Comparison of ENCODE assay signal across 11 cellular contexts in genomic region chr16:10982430-10983174, GRCh38. TPM values are rescaled to one million over a fixed set of nuclear protein-coding genes. Genes with fewer than 3 reads are reported as not detected.
DNase-seq lines count a peak whose midpoint lies in the region; ATAC-seq, FAIRE-seq and TF ChIP-seq lines count a peak whose summit lies in the region.
"Had no signal": no experiment of that assay in that cellular context is flagged by ENCODE, and none has a peak within 500 bp of the region (broad histone marks: within the 10 kb centered on the region; RNA-seq: fewer than 3 reads in every experiment).

No MANE protein-coding gene starts in this region.

- no peaks in the 10 kb centered on the region for H3K79me2 ChIP-seq in GM12878 (ENCODE audit: control insufficient read depth, insufficient read depth, low read length)

- BruUV-seq in GM12878 (replicated peaks; lab: Mats Ljungman, UMichigan): TSS peak; percentile 93

- ATAC-seq in Right ventricle myocardium inferior (peak; percentile 80), HG02981 (IDR thresholded peaks at IDR 0.05; ENCODE audit: unreplicated experiment) (peak; percentile 49), GM12878 (peak; percentile 77), aorta (ENCODE audit: low FRiP score) (peak; percentile 14)

- peak overlapping the region; percentile 55 for H3K27ac ChIP-seq in GM12878 (ENCODE audit: control insufficient read depth, insufficient read depth)
- no peak overlapping the region for H3K27ac ChIP-seq in aorta (ENCODE audit: low read depth in 1 of 2, low read length in 2 of 2)
- H3K27ac ChIP-seq: C4-2B, vagina had no signal

- H3K36me3 Mint-ChIP-seq in type B pancreatic cell: peaks cover 29% of the 10 kb centered on the region

- TF ChIP-seq CTCF in GM12878 (IDR thresholded peaks at IDR 0.05 in 2 of 3, conservative IDR thresholded peaks at IDR 0.05 in 1 of 3; ENCODE audit: control insufficient read depth in 2 of 3, extremely low read depth in 1 of 3, insufficient read depth in 1 of 3, low read depth in 3 of 3, low read length in 3 of 3) (no peak), type B pancreatic cell (conservative IDR thresholded peaks at IDR 0.05) (no peak)

- in situ Hi-C loops in GM12878 (cut with MboI): no loop called here

- RAD21 ChIA-PET in GM12878 (lab: Charles Lee; ENCODE audit: unreplicated experiment): interaction anchor here (0.7 to 4.6 kb wide), 29 partner anchors 11 to 424 kb away, joined by 3 to 47 read pairs (median 4); partner anchors contain the start of gene SOCS1

- H3K9me3 ChIP-seq in GM12878 (replicated peaks; ENCODE audit: control insufficient read depth, insufficient read depth, low read length) (no peaks in the 10 kb centered on the region), aorta (ENCODE audit: control insufficient read depth, low read length) (no peaks in the 10 kb centered on the region)
- H3K9me3 ChIP-seq: vagina had no signal

- no peaks in the 10 kb centered on the region for H3K9me3 Mint-ChIP-seq in type B pancreatic cell

- H3K4me2 ChIP-seq in GM12878 (ENCODE audit: control insufficient read depth, insufficient read depth): peak overlapping the region; percentile 71

- CTCF ChIA-PET in GM12878 (lab: Yijun Ruan, JAX): interaction anchor here (0.6 to 4.7 kb wide), 35 partner anchors 8 to 425 kb away, joined by 3 to 61 read pairs (median 5); partner anchors contain the start of gene SOCS1

- 2% methylated on average over 16 of the region's 16 CpGs for WGBS in GM12878 (ENCODE audit: insufficient coverage, insufficient replicate concordance, low lambda C conversion rate, missing lambda C conversion rate)
- WGBS in aorta, 2 donors: 79 to 80% methylated on average over 16 of the region's 16 CpGs

- H3K36me3 ChIP-seq in GM12878 (ENCODE audit: control insufficient read depth in 2 of 2, insufficient read depth in 2 of 2, low read length in 1 of 2) (peaks cover 12 to 14% of the 10 kb centered on the region in 2 experiments), aorta (ENCODE audit: control insufficient read depth in 1 of 2, insufficient read depth in 2 of 2, low read length in 1 of 2) (peaks cover 0 to 2% of the 10 kb centered on the region in 2 donors)
- H3K36me3 ChIP-seq: vagina had no signal

- H3K27me3 Mint-ChIP-seq in type B pancreatic cell: no peaks in the 10 kb centered on the region

- TF ChIP-seq EP300 in GM12878 (IDR thresholded peaks at IDR 0.05; ENCODE audit: borderline replicate concordance in 1 of 2, control insufficient read depth in 1 of 2, low read depth in 2 of 2, low read length in 2 of 2): no peak

- H3K27me3 ChIP-seq in GM12878 (replicated peaks in 1 of 2; ENCODE audit: control insufficient read depth in 2 of 2, insufficient read depth in 2 of 2, low read length in 1 of 2) (no peaks in the 10 kb centered on the region), aorta (ENCODE audit: control insufficient read depth in 1 of 2, insufficient read depth in 2 of 2, low read length in 1 of 2) (no peaks in the 10 kb centered on the region)
- H3K27me3 ChIP-seq: vagina had no signal

- TF ChIP-seq POLR2A in GM12878 (IDR thresholded peaks at IDR 0.05; ENCODE audit: low read depth, low read length): no peak

- H4K20me1 ChIP-seq in GM12878 (ENCODE audit: control insufficient read depth, insufficient read depth): no peaks in the 10 kb centered on the region

- H3K4me1 ChIP-seq in GM12878 (ENCODE audit: control insufficient read depth, insufficient read depth, low read length) (peaks cover 25% of the 10 kb centered on the region), aorta (ENCODE audit: control insufficient read depth in 1 of 2, insufficient read depth in 2 of 2, low read length in 2 of 2) (no peaks in the 10 kb centered on the region)

- H3K9ac ChIP-seq in GM12878 (ENCODE audit: control insufficient read depth, insufficient read depth, low read length): peak overlapping the region; percentile 52

- intact Hi-C loops in Right ventricle myocardium inferior (cut with DNase I): loop anchor here (5.0 kb wide), 1 partner anchor 65 kb away; no protein-coding TSS in a partner anchor
- intact Hi-C loops in cardiac septum (cut with DNase I): no loop called here
- intact Hi-C loops in GM12878 (cut with micrococcal nuclease; ENCODE audit: unreplicated experiment): loop anchor here (5.0 kb wide), 2 partner anchors 95 to 275 kb away; partner anchors contain the start of gene SOCS1
- intact Hi-C loops in aorta (cut with DNase I): no loop called here

- no peak for TF ChIP-seq RAD21 in GM12878 (IDR thresholded peaks at IDR 0.05; ENCODE audit: insufficient read depth, low read depth, low read length)

- H3K4me1 Mint-ChIP-seq in type B pancreatic cell (ENCODE audit: unreplicated experiment): peaks cover 69% of the 10 kb centered on the region

- H3K27ac Mint-ChIP-seq in type B pancreatic cell: no peak overlapping the region

- SMC1A ChIA-PET in GM12878 (lab: Charles Lee; ENCODE audit: uncharacterized antibody, unreplicated experiment): interaction anchor here (0.7 to 3.3 kb wide), 30 partner anchors 9 to 376 kb away, joined by 3 to 48 read pairs (median 4); partner anchors contain the start of gene SOCS1

- POLR2A ChIA-PET in GM12878 (lab: Charles Lee): interaction anchor here (1.2 to 2.8 kb wide), 9 partner anchors 12 to 388 kb away, joined by 3 to 15 read pairs (median 5); partner anchors contain the start of gene SOCS1

- peak overlapping the region; percentile 27; the same call in 1 of the 2 replicates for H3K4me3 ChIP-seq in GM12878
- no peak overlapping the region for H3K4me3 ChIP-seq in aorta (ENCODE audit: low read length in 2 of 2)
- H3K4me3 ChIP-seq: vagina had no signal

- peak overlapping the region; percentile 20 for H2AFZ ChIP-seq in GM12878 (ENCODE audit: control insufficient read depth, low read depth, low read length)

- no peak for FAIRE-seq in GM12878 (lab: Jason Lieb, UNC)

- DNase-seq in Right ventricle myocardium inferior (ENCODE audit: missing footprints): no peak
- DNase-seq in cardiac septum (ENCODE audit: low spot score): no peak
- DNase-seq in GM12878 (ENCODE audit: low read depth, low spot score): no peak
- DNase-seq in aorta: no peak
- no peak for DNase-seq in NCI-H510A treated with DMSO at 0.1 percent for 48 hours (lab: John Stamatoyannopoulos, UW)
- no peak for DNase-seq in type B pancreatic cell (ENCODE audit: extremely low spot score, unreplicated experiment)
- DNase-seq in HuH-7.5 (ENCODE audit: low spot score): no peak
- DNase-seq: NCI-H510A had no signal

- no peak overlapping the region for H3K4me3 Mint-ChIP-seq in type B pancreatic cell

TF ChIP-seq in GM12878, 131 proteins besides CTCF, POLR2A, EP300 and RAD21 (continues in another document):
- peak; percentile 27 to 48; a peak in 2 of 4 replicates for TF ChIP-seq BHLHE40 (IDR thresholded peaks at IDR 0.05; ENCODE audit: borderline replicate concordance in 1 of 2, low read depth in 2 of 2, low read length in 1 of 2)
- TF ChIP-seq GATAD2B (conservative IDR thresholded peaks at IDR 0.05; ENCODE audit: low read depth): no peak
- no peak for TF ChIP-seq RFX5 (IDR thresholded peaks at IDR 0.05; ENCODE audit: low read depth, low read length)
- no peak for TF ChIP-seq SMAD5 (IDR thresholded peaks at IDR 0.05; ENCODE audit: low read depth)
- TF ChIP-seq JUNB (IDR thresholded peaks at IDR 0.05): peak; percentile 66
- TF ChIP-seq NRF1 (conservative IDR thresholded peaks at IDR 0.05; ENCODE audit: low read depth, low read length): no peak
- TF ChIP-seq TAF1 (IDR thresholded peaks at IDR 0.05; ENCODE audit: borderline replicate concordance, low read depth, low read length): no peak

RNA-seq across cellular contexts. Expression of gene CLEC16A, which starts 38.2 kb away (rescaled TPM):
- total RNA-seq in Right ventricle myocardium inferior (23.0 TPM), cardiac septum (28.4 TPM), GM12878 (2014; rRNA removed) (17.1 and 17.6 TPM in 2 replicates), GM12878 (2014; rRNA removed; fragmentation: Illumina TruSeq; extraction: Trizol) (14.1 and 14.6 TPM in 2 replicates), GM12878 (2021) (28.7 and 30.0 TPM in 2 replicates), aorta (10 to 100 TPM; 27.1 to 28.8 TPM), type B pancreatic cell (ENCODE audit: low replicate concordance) (33.4 and 36.8 TPM in 2 replicates)
- total RNA-seq in GM12878 (2013; cell fraction: nucleolus; rRNA removed): 277 and 301 TPM in 2 replicates
- polyA plus RNA-seq in GM12878 (2011; ENCODE audit: low read depth): 5.6 TPM
- polyA plus RNA-seq in GM12878 (2011; rRNA removed) (16.4 and 20.2 TPM in 2 replicates), GM12878 (2014; fragmentation: Illumina TruSeq; extraction: Trizol) (19.3 and 20.5 TPM in 2 replicates), GM12878 (2014; fragmentation: Nextera tagmentation; extraction: Ambion mirVana) (1 to 10 TPM; 1.5 to 3.1 TPM), GM12878 (2014; rRNA removed) (18.1 and 18.7 TPM in 2 replicates), GM12878 (2016; fragmentation: Nextera tagmentation; extraction: Ambion mirVana) (10 to 100 TPM; 27.1 to 28.8 TPM), aorta (10 to 100 TPM in 1 of 2 donors, 1 to 10 TPM in 1; 5.9 to 10.9 TPM)
- 17.6 and 21.8 TPM in 2 replicates for polyA plus RNA-seq in GM12878 (2011; cell fraction: cytosol; rRNA removed)
- polyA plus RNA-seq in GM12878 (2011; cell fraction: nucleus; rRNA removed): 39.8 and 50.1 TPM in 2 replicates
- 11.8 and 12.2 TPM in 2 replicates for polyA plus RNA-seq in GM12878 (2012)
- polyA minus RNA-seq in GM12878 (2011; rRNA and poly(A)+ RNA removed): 117 and 120 TPM in 2 replicates
- polyA minus RNA-seq in GM12878 (2011; cell fraction: cytosol; rRNA and poly(A)+ RNA removed): 46.5 and 51.2 TPM in 2 replicates
- polyA minus RNA-seq in GM12878 (2011; cell fraction: nucleus; rRNA and poly(A)+ RNA removed): 42.9 and 65.1 TPM in 2 replicates

RNA-seq across cellular contexts. Expression of gene DEXI, which starts 40.3 kb away (rescaled TPM):
- 121 TPM for total RNA-seq in Right ventricle myocardium inferior
- total RNA-seq in cardiac septum: 68.1 TPM
- total RNA-seq in GM12878 (2013; cell fraction: nucleolus; rRNA removed): 26.1 and 29.0 TPM in 2 replicates
- 26.3 and 28.6 TPM in 2 replicates for total RNA-seq in GM12878 (2014; rRNA removed)
- 17.0 and 17.3 TPM in 2 replicates for total RNA-seq in GM12878 (2014; rRNA removed; fragmentation: Illumina TruSeq; extraction: Trizol)
- total RNA-seq in GM12878 (2021): 22.7 and 24.2 TPM in 2 replicates
- 7.1 TPM for polyA plus RNA-seq in GM12878 (2011; ENCODE audit: low read depth)
- 11.4 and 15.2 TPM in 2 replicates for polyA plus RNA-seq in GM12878 (2011; rRNA removed)
- 21.8 and 24.6 TPM in 2 replicates for polyA plus RNA-seq in GM12878 (2011; cell fraction: cytosol; rRNA removed)
- polyA plus RNA-seq in GM12878 (2011; cell fraction: nucleus; rRNA removed): 37.7 and 44.3 TPM in 2 replicates
- polyA plus RNA-seq in GM12878 (2012): 15.5 and 16.1 TPM in 2 replicates
- 17.8 and 21.7 TPM in 2 replicates for polyA plus RNA-seq in GM12878 (2014; fragmentation: Illumina TruSeq; extraction: Trizol)
- polyA plus RNA-seq in GM12878 (2014; fragmentation: Nextera tagmentation; extraction: Ambion mirVana): 1 to 10 TPM; 1.4 to 4.3 TPM
- 22.9 and 25.7 TPM in 2 replicates for polyA plus RNA-seq in GM12878 (2014; rRNA removed)
- 10 to 100 TPM; 14.0 to 19.8 TPM for polyA plus RNA-seq in GM12878 (2016; fragmentation: Nextera tagmentation; extraction: Ambion mirVana)
- 18.1 and 24.7 TPM in 2 replicates for polyA minus RNA-seq in GM12878 (2011; rRNA and poly(A)+ RNA removed)
- 9.6 and 11.0 TPM in 2 replicates for polyA minus RNA-seq in GM12878 (2011; cell fraction: cytosol; rRNA and poly(A)+ RNA removed)
- polyA minus RNA-seq in GM12878 (2011; cell fraction: nucleus; rRNA and poly(A)+ RNA removed): 14.1 and 21.8 TPM in 2 replicates
- total RNA-seq in aorta: 10 to 100 TPM; 41.4 to 42.3 TPM
- polyA plus RNA-seq in aorta: 10 to 100 TPM; 46.6 to 60.1 TPM
- 36.6 and 37.7 TPM in 2 replicates for total RNA-seq in type B pancreatic cell (ENCODE audit: low replicate concordance)

Comparison
In these comparisons a context has a peak if more than half of its experiments do, and no peak if none do; other contexts are left out.
1. intact Hi-C loops: an anchor here in Right ventricle myocardium inferior (5.0 kb wide) and GM12878 (5.0 kb wide); none called in cardiac septum and aorta.
2. ATAC-seq: peak in every context shown above with its lines; median percentile 80 in Right ventricle myocardium inferior; 77 in GM12878; 49 in HG02981; 14 in aorta.